In genomic region chr14:20656274-20656673, GRCh38 we compare ENCODE assay signal across 37 cellular contexts. TPM values are rescaled to one million over a fixed set of nuclear protein-coding genes. Genes with fewer than 3 reads are reported as not detected.
"Had no signal": no experiment of that assay in that cellular context is flagged by ENCODE, and none has a peak within 500 bp of the region (broad histone marks: within the 10 kb centered on the region; RNA-seq: fewer than 3 reads in every experiment).

No MANE protein-coding gene starts in this region.

- FAIRE-seq: pancreas had no signal

- H3K4me1 ChIP-seq: prostate gland, right lobe of liver, uterus had no signal

- H3K9me3 Mint-ChIP-seq: immature natural killer cell; natural killer cell treated with Interleukin-12 subunit alpha and Interleukin-12 subunit beta and Interleukin-15 and Interleukin-18, amount 100 ng/mL, for 72 hours; stimulated activated memory B cell treated with anti-CD40 and anti-IgM and Interleukin-4, amounts not matched to agents 10 μg/mL and 1 μg/mL and 100 μg/mL, for 72 hours; stimulated activated naive CD8-positive, alpha-beta T cell treated with anti-CD3 and anti-CD28 coated beads, Interleukin-15, amount 100 ng/mL, for 72 hours; type B pancreatic cell had no signal

- DNase-seq: hypothalamus; immature natural killer cell; islet precursor cell; left ventricle myocardium inferior; midbrain; mucosa of descending colon; naive thymus-derived CD4-positive, alpha-beta T cell; nucleus accumbens; pancreas; posterior cingulate gyrus; retina; right lobe of liver; stimulated activated CD4-positive, alpha-beta T cell treated with anti-CD3 and anti-CD28 coated beads, Interleukin-1b, Interleukin-23, amount 100 ng/mL, for 48 hours; stimulated activated CD4-positive, alpha-beta T cell treated with anti-CD3 and anti-CD28 coated beads, Interleukin-2, amount 100 ng/mL, for 48 hours; stimulated activated CD4-positive, alpha-beta T cell treated with anti-CD3 and anti-CD28 coated beads, Interleukin-4, amount 100 ng/mL, for 4 hours; stimulated activated CD8-positive, alpha-beta memory T cell treated with anti-CD3 and anti-CD28 coated beads, Interleukin-4, amount 100 ng/mL, for 48 hours; stimulated activated naive CD4-positive, alpha-beta T cell treated with Interleukin-2 at 50 U/mL for 16 hours; stimulated activated naive CD8-positive, alpha-beta T cell treated with anti-CD3 and anti-CD28 coated beads, Interleukin-15, amount 100 ng/mL, for 72 hours; substantia nigra; uterus had no signal

- H3K4me3 Mint-ChIP-seq: natural killer cell treated with Interleukin-12 subunit alpha and Interleukin-12 subunit beta and Interleukin-15 and Interleukin-18, amount 100 ng/mL, for 72 hours; stimulated activated memory B cell treated with anti-CD40 and anti-IgM and Interleukin-4, amounts not matched to agents 10 μg/mL and 1 μg/mL and 100 μg/mL, for 72 hours; type B pancreatic cell had no signal

- H3K4me3 ChIP-seq: left ventricle myocardium inferior, lung, mucosa of descending colon, pancreas, prostate gland, right lobe of liver, smooth muscle cell, tibial nerve, uterus had no signal

- H3K27ac Mint-ChIP-seq: immature natural killer cell; naive thymus-derived CD4-positive, alpha-beta T cell; natural killer cell treated with Interleukin-12 subunit alpha and Interleukin-12 subunit beta and Interleukin-15 and Interleukin-18, amount 100 ng/mL, for 72 hours; stimulated activated memory B cell treated with anti-CD40 and anti-IgM and Interleukin-4, amounts not matched to agents 10 μg/mL and 1 μg/mL and 100 μg/mL, for 72 hours; stimulated activated naive CD8-positive, alpha-beta T cell treated with anti-CD3 and anti-CD28 coated beads, Interleukin-15, amount 100 ng/mL, for 72 hours; type B pancreatic cell had no signal

- H3K27ac ChIP-seq: left ventricle myocardium inferior, pancreas, prostate gland, right lobe of liver, tibial nerve, uterus had no signal

- H3K4me2 ChIP-seq: smooth muscle cell had no signal

- H3K36me3 Mint-ChIP-seq: immature natural killer cell; natural killer cell treated with Interleukin-12 subunit alpha and Interleukin-12 subunit beta and Interleukin-15 and Interleukin-18, amount 100 ng/mL, for 72 hours; stimulated activated memory B cell treated with anti-CD40 and anti-IgM and Interleukin-4, amounts not matched to agents 10 μg/mL and 1 μg/mL and 100 μg/mL, for 72 hours; type B pancreatic cell had no signal

- H3K9me3 ChIP-seq: left ventricle myocardium inferior, mucosa of descending colon, pancreas, prostate gland, right lobe of liver, tibial nerve, uterus had no signal

- ATAC-seq: mucosa of descending colon; naive thymus-derived CD4-positive, alpha-beta T cell; natural killer cell treated with Interleukin-12 subunit alpha and Interleukin-12 subunit beta and Interleukin-15 and Interleukin-18, amount 100 ng/mL, for 72 hours; pancreas; right lobe of liver; stimulated activated memory B cell treated with anti-CD40 and anti-IgM and Interleukin-4, amounts not matched to agents 10 μg/mL and 1 μg/mL and 100 μg/mL, for 72 hours; stimulated activated naive CD8-positive, alpha-beta T cell treated with anti-CD3 and anti-CD28 coated beads, Interleukin-15, amount 100 ng/mL, for 72 hours had no signal

- H3K36me3 ChIP-seq: left ventricle myocardium inferior, pancreas, prostate gland, right lobe of liver, tibial nerve, uterus had no signal

RNA-seq across cellular contexts. Expression of gene OR6S1, which starts 14.8 kb away (rescaled TPM):
- total RNA-seq: kidney epithelial cell; left ventricle myocardium inferior; lower leg skin; lung; mesenteric fat pad; mucosa of descending colon; myocyte; naive thymus-derived CD4-positive, alpha-beta T cell; natural killer cell treated with Interleukin-12 subunit alpha and Interleukin-12 subunit beta and Interleukin-15 and Interleukin-18, amount 100 ng/mL, for 72 hours; osteoblast; pancreas; prostate gland; right lobe of liver; skeletal muscle tissue; smooth muscle cell; temporal lobe; tibial nerve; ureter; uterus had no signal
- polyA plus RNA-seq: immature natural killer cell; lung; naive thymus-derived CD4-positive, alpha-beta T cell; neural cell; pancreas; smooth muscle cell; thymus had no signal
